Comparison of ENCODE assay signal across 8 cellular contexts in genomic region chr17:82734987-82735866, GRCh38. TPM values are rescaled to one million over a fixed set of nuclear protein-coding genes. Genes with fewer than 3 reads are reported as not detected.
DNase-seq lines count a peak whose midpoint lies in the region; ATAC-seq and TF ChIP-seq lines count a peak whose summit lies in the region.

TSS of gene FN3K (plus strand) at chr17:82735615. CDS start at chr17:82735637, 22 bp downstream.

- ATAC-seq in T-cell (replicated peaks in 1 of 4): peak; percentile 84 to 89 (median 86)
- ATAC-seq in gastrocnemius medialis: peak; percentile 87 to 90
- ATAC-seq in GM18511 (IDR thresholded peaks at IDR 0.05; ENCODE audit: unreplicated experiment): no peak

- H3K4me3 Mint-ChIP-seq in T-cell (peak within 1 kb of the TSS; percentile 64 to 67 (median 66)), chondrocyte (ENCODE audit: unreplicated experiment) (peak within 1 kb of the TSS; percentile 70)

- intact Hi-C loops in gastrocnemius medialis (cut with DNase I; ENCODE audit: low total_unique reads): no loop called here

- peak; percentile 61 to 69 for TF ChIP-seq POLR2A in gastrocnemius medialis (IDR thresholded peaks at IDR 0.05)

- no peak within 1 kb of the TSS for H3K27ac Mint-ChIP-seq in T-cell
- H3K27ac Mint-ChIP-seq in chondrocyte (ENCODE audit: unreplicated experiment): peak within 1 kb of the TSS; percentile 36

- TF ChIP-seq CTCF in HL-60 (IDR thresholded peaks at IDR 0.05; ENCODE audit: insufficient read depth, low read length): no peak
- no peak for TF ChIP-seq CTCF in chondrocyte (IDR thresholded peaks at IDR 0.05)
- TF ChIP-seq CTCF in gastrocnemius medialis (IDR thresholded peaks at IDR 0.05 in 4 of 5, conservative IDR thresholded peaks at IDR 0.05 in 1 of 5): peak in 1 of 5 experiments; percentile 6

- peaks cover 5% of the 10 kb centered on the region in 3 donors for H3K4me1 Mint-ChIP-seq in T-cell
- H3K4me1 Mint-ChIP-seq in chondrocyte (ENCODE audit: low read depth): peaks cover 9% of the 10 kb centered on the region

- H3K36me3 ChIP-seq in gastrocnemius medialis: peaks cover 0 to 22% of the 10 kb centered on the region in 2 donors

- H3K27me3 ChIP-seq in HL-60 (ENCODE audit: insufficient read depth, poor library complexity, severe bottlenecking) (no peaks in the 10 kb centered on the region), gastrocnemius medialis (no peaks in the 10 kb centered on the region)

- no peak within 1 kb of the TSS for H3K27ac ChIP-seq in HL-60 (replicated peaks)
- peak within 1 kb of the TSS; percentile 92 to 95 (median 93) for H3K27ac ChIP-seq in gastrocnemius medialis

- peaks cover 16 to 24% of the 10 kb centered on the region in 2 donors for H3K4me1 ChIP-seq in gastrocnemius medialis

- in situ Hi-C loops in gastrocnemius medialis (cut with MboI; ENCODE audit: low sequenced_read_pairs in 4 of 4): no loop called here

- DNase-seq in AG20443 (ENCODE audit: low spot score) (peak; percentile 86), HL-60 (ENCODE audit: low read depth in 1 of 2, low spot score in 1 of 2) (peak in 1 of 2 experiments; percentile 26), T-cell (peak in 21 of 34 experiments; percentile 9 to 54 (median 30)), chondrocyte (ENCODE audit: low spot score) (no peak), iris pigment epithelial cell (ENCODE audit: low read depth) (peak; percentile 66), gastrocnemius medialis (peak; percentile 30 to 54), SW480 (ENCODE audit: low spot score) (no peak)

- POLR2A ChIA-PET in T-cell (lab: Charles Lee): no interaction called here

- H3K9me3 Mint-ChIP-seq in T-cell (peaks cover 4 to 6% (median 5%) of the 10 kb centered on the region in 3 donors), chondrocyte (ENCODE audit: low read depth) (peaks cover 2% of the 10 kb centered on the region)

- H3K36me3 Mint-ChIP-seq in T-cell (peaks cover 15% of the 10 kb centered on the region), chondrocyte (ENCODE audit: low read depth) (peaks cover 14% of the 10 kb centered on the region)

- H3K9me3 ChIP-seq in gastrocnemius medialis: no peaks in the 10 kb centered on the region

- H3K4me3 ChIP-seq in HL-60 (replicated peaks; ENCODE audit: insufficient read depth, low read length) (peak within 1 kb of the TSS; percentile 42), gastrocnemius medialis (peak within 1 kb of the TSS; percentile 78 to 96 (median 87))

- no peaks in the 10 kb centered on the region for H3K27me3 Mint-ChIP-seq in T-cell
- H3K27me3 Mint-ChIP-seq in chondrocyte (ENCODE audit: low read depth): no peaks in the 10 kb centered on the region

- CTCF ChIA-PET in T-cell (lab: Charles Lee): no interaction called here

RNA-seq across cellular contexts. Expression of gene FN3K, which starts in this region (rescaled TPM):
- total RNA-seq in T-cell (10 to 100 TPM in 1 of 5 donors, 1 to 10 TPM in 4; 3.2 to 12.2 (median 8.0) TPM), chondrocyte (16.2 to 20.5 TPM (median 19.0 TPM) in 3 replicates), gastrocnemius medialis (1 to 10 TPM; 1.1 to 5.5 (median 2.7) TPM)

Comparison
In these comparisons a context has a peak if more than half of its experiments do, and no peak if none do; other contexts are left out.
1. DNase-seq: peak in AG20443 (single experiment), T-cell (21 of 34), iris pigment epithelial cell (single experiment) and gastrocnemius medialis (2 of 2); none in chondrocyte (single experiment) and SW480 (single experiment).